Comparison of ENCODE assay signal across 16 cellular contexts in the genomic region with DNA sequence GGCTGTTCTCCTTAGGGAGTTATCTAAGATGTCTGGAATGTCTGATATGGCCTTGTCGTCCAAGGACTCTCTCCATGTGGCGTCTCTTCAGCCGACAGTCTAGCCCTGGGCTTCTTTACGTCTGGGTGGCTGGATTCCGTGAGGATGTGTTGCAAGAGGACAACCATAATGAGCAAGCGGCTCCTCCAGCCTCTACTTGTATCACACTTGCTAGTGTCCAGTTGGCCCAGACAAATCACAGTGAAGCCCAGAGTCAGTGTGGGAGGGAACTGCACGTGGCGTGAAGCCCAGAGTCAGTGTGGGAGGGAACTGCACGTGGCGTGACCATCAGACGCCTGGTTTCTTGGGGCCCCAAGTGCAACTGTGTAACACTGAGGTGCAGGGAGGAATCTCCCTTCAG.
"Had no signal": no experiment of that assay in that cellular context is flagged by ENCODE, and none has a peak within 500 bp of the region (broad histone marks: within the 10 kb centered on the region; RNA-seq: fewer than 3 reads in every experiment).

No MANE protein-coding gene starts in this region.

- H3K9me3 ChIP-seq: breast epithelium, prostate gland, right lobe of liver, stomach had no signal

- H3K4me1 ChIP-seq: breast epithelium, prostate gland, right lobe of liver, stomach had no signal

- H3K36me3 ChIP-seq: breast epithelium, prostate gland, right lobe of liver, stomach had no signal

- DNase-seq: activated CD4-positive, alpha-beta memory T cell treated with anti-CD3 and anti-CD28 coated beads for 36 hours; activated gamma-delta T cell; activated naive CD8-positive, alpha-beta T cell treated with anti-CD3 and anti-CD28 coated beads, Interleukin-2, amount 10 ng/mL, durations not matched to agents 7 days and 5 days; activated T-cell treated with anti-CD3 and anti-CD28 coated beads, Interleukin-2, amount 50 U/mL, for 4 hours; anterior cingulate cortex; dorsolateral prefrontal cortex; foreskin fibroblast; mammary epithelial cell; natural killer cell; occipital lobe; stimulated activated CD4-positive, alpha-beta T cell treated with anti-CD3 and anti-CD28 coated beads, Interleukin-4, amount 100 ng/mL, for 24 hours; stomach had no signal

- H3K27ac ChIP-seq: breast epithelium, dorsolateral prefrontal cortex, prostate gland, right lobe of liver, stomach had no signal

- H3K4me3 ChIP-seq: breast epithelium, dorsolateral prefrontal cortex, prostate gland, right lobe of liver, stomach had no signal

- H3K27me3 ChIP-seq: breast epithelium, dorsolateral prefrontal cortex, right lobe of liver, stomach had no signal

- ATAC-seq: activated T-cell treated with anti-CD3 and anti-CD28 coated beads, Interleukin-2, amount 50 U/mL, for 4 hours; esophagus mucosa; natural killer cell; right lobe of liver had no signal
